In genomic region chr7:77370606-77371005, GRCh38 we compare ENCODE assay signal across 17 cellular contexts. TPM values are rescaled to one million over a fixed set of nuclear protein-coding genes. Genes with fewer than 3 reads are reported as not detected.
DNase-seq lines count a peak whose midpoint lies in the region; ATAC-seq and TF ChIP-seq lines count a peak whose summit lies in the region.
"Had no signal": no experiment of that assay in that cellular context is flagged by ENCODE, and none has a peak within 500 bp of the region (broad histone marks: within the 10 kb centered on the region; RNA-seq: fewer than 3 reads in every experiment).

No MANE protein-coding gene starts in this region.

- DNase-seq in esophagus muscularis mucosa (ENCODE audit: extremely low spot score) (peak; percentile 34), EL (no peak), lower lobe of right lung (no peak)
- no peak for DNase-seq in activated T-helper 2 cell treated with anti-CD3 and anti-CD28 coated beads, Interferon-gamma antibody, Interleukin-2, Interleukin-4, amounts not matched to agents 10 μg/mL and 5 μg/mL and 100 μg/mL, durations not matched to agents 14 hours and 24 hours and 36 hours (ENCODE audit: low spot score)
- no peak for DNase-seq in stimulated activated CD4-positive, alpha-beta T cell treated with anti-CD3 and anti-CD28 coated beads, Interleukin-15, amount 100 ng/mL, for 24 hours
- DNase-seq: activated CD4-positive, alpha-beta T cell treated with anti-CD3 and anti-CD28 coated beads for 4 hours; activated gamma-delta T cell treated with Interleukin-2 at 50 U/mL for 16 hours; aorta; effector memory CD4-positive, alpha-beta T cell; head of caudate nucleus; naive thymus-derived CD8-positive, alpha-beta T cell; NCI-H187; NCI-H345; stimulated activated CD4-positive, alpha-beta T cell treated with anti-CD3 and anti-CD28 coated beads, Interleukin-2, amount 100 ng/mL, for 48 hours had no signal

- peaks cover 21% of the 10 kb centered on the region for H3K27me3 Mint-ChIP-seq in activated T-helper 2 cell treated with anti-CD3 and anti-CD28 coated beads, Interferon-gamma antibody, Interleukin-2, Interleukin-4, amounts not matched to agents 10 μg/mL and 5 μg/mL and 100 μg/mL, durations not matched to agents 14 hours and 24 hours and 36 hours (ENCODE audit: low read depth)
- H3K27me3 Mint-ChIP-seq: naive thymus-derived CD8-positive, alpha-beta T cell had no signal

- H3K9me3 Mint-ChIP-seq in activated T-helper 2 cell treated with anti-CD3 and anti-CD28 coated beads, Interferon-gamma antibody, Interleukin-2, Interleukin-4, amounts not matched to agents 10 μg/mL and 5 μg/mL and 100 μg/mL, durations not matched to agents 14 hours and 24 hours and 36 hours, result peaks cover 6% of the 10 kb centered on the region

- H3K4me3 Mint-ChIP-seq in activated T-helper 2 cell treated with anti-CD3 and anti-CD28 coated beads, Interferon-gamma antibody, Interleukin-2, Interleukin-4, amounts not matched to agents 10 μg/mL and 5 μg/mL and 100 μg/mL, durations not matched to agents 14 hours and 24 hours and 36 hours (ENCODE audit: low read depth), result no peak overlapping the region
- H3K4me3 Mint-ChIP-seq: naive thymus-derived CD8-positive, alpha-beta T cell had no signal

- no peak overlapping the region for H3K27ac ChIP-seq in esophagus muscularis mucosa (replicated peaks in 1 of 4)
- no peak overlapping the region for H3K27ac ChIP-seq in lower lobe of right lung

- peaks cover 5% of the 10 kb centered on the region for H3K4me1 Mint-ChIP-seq in activated T-helper 2 cell treated with anti-CD3 and anti-CD28 coated beads, Interferon-gamma antibody, Interleukin-2, Interleukin-4, amounts not matched to agents 10 μg/mL and 5 μg/mL and 100 μg/mL, durations not matched to agents 14 hours and 24 hours and 36 hours (ENCODE audit: low read depth)

- H3K27ac Mint-ChIP-seq in activated T-helper 2 cell treated with anti-CD3 and anti-CD28 coated beads, Interferon-gamma antibody, Interleukin-2, Interleukin-4, amounts not matched to agents 10 μg/mL and 5 μg/mL and 100 μg/mL, durations not matched to agents 14 hours and 24 hours and 36 hours, result no peak overlapping the region

- intact Hi-C loops in esophagus muscularis mucosa (cut with DNase I) (no loop called here), lower lobe of right lung (cut with DNase I) (no loop called here)
- intact Hi-C loops in activated T-helper 2 cell treated with anti-CD3 and anti-CD28 coated beads, Interferon-gamma antibody, Interleukin-2, Interleukin-4, amounts not matched to agents 10 μg/mL and 5 μg/mL and 100 μg/mL, durations not matched to agents 14 hours and 24 hours and 36 hours (cut with micrococcal nuclease), result no loop called here

- H3K4me1 ChIP-seq in esophagus muscularis mucosa, result no peaks in the 10 kb centered on the region
- H3K4me1 ChIP-seq in lower lobe of right lung, result no peaks in the 10 kb centered on the region

- H3K9me3 ChIP-seq in esophagus muscularis mucosa (no peaks in the 10 kb centered on the region), lower lobe of right lung (no peaks in the 10 kb centered on the region)

- H3K4me3 ChIP-seq in esophagus muscularis mucosa (no peak overlapping the region), lower lobe of right lung (no peak overlapping the region)

- ATAC-seq in GM18505 (IDR thresholded peaks at IDR 0.05; ENCODE audit: unreplicated experiment) (peak; percentile 77), GM19438 (IDR thresholded peaks at IDR 0.05; ENCODE audit: low read depth, unreplicated experiment) (peak; percentile 66), HG02973 (IDR thresholded peaks at IDR 0.05; ENCODE audit: unreplicated experiment) (peak; percentile 72), lower lobe of right lung (no peak)
- ATAC-seq: naive thymus-derived CD8-positive, alpha-beta T cell had no signal

- TF ChIP-seq EP300 in esophagus muscularis mucosa (IDR thresholded peaks at IDR 0.05), result no peak

- H3K36me3 ChIP-seq in esophagus muscularis mucosa (peaks cover 0 to 53% (median 17%) of the 10 kb centered on the region in 4 donors), lower lobe of right lung (peaks cover 50% of the 10 kb centered on the region)

- TF ChIP-seq CTCF in esophagus muscularis mucosa (IDR thresholded peaks at IDR 0.05) (no peak), lower lobe of right lung (IDR thresholded peaks at IDR 0.05) (no peak)

- TF ChIP-seq POLR2A in GM18505 (IDR thresholded peaks at IDR 0.05; ENCODE audit: borderline replicate concordance, extremely low read depth, insufficient read depth, insufficient read length), result no peak
- no peak for TF ChIP-seq POLR2A in esophagus muscularis mucosa (IDR thresholded peaks at IDR 0.05; ENCODE audit: low read depth)

- H3K36me3 Mint-ChIP-seq in activated T-helper 2 cell treated with anti-CD3 and anti-CD28 coated beads, Interferon-gamma antibody, Interleukin-2, Interleukin-4, amounts not matched to agents 10 μg/mL and 5 μg/mL and 100 μg/mL, durations not matched to agents 14 hours and 24 hours and 36 hours (ENCODE audit: low read depth), result no peaks in the 10 kb centered on the region

- H3K27me3 ChIP-seq in esophagus muscularis mucosa, result no peaks in the 10 kb centered on the region
- no peaks in the 10 kb centered on the region for H3K27me3 ChIP-seq in lower lobe of right lung (ENCODE audit: low read depth)

- 70% methylated on average over 1 of the region's 1 CpG for WGBS in esophagus muscularis mucosa

RNA-seq across cellular contexts. Expression of gene GSAP, which starts 45.5 kb away (rescaled TPM):
- total RNA-seq in esophagus muscularis mucosa (10 to 100 TPM; 12.6 to 22.8 (median 17.0) TPM), lower lobe of right lung (80.0 TPM)
- total RNA-seq in activated T-helper 2 cell treated with anti-CD3 and anti-CD28 coated beads, Interferon-gamma antibody, Interleukin-2, Interleukin-4, amounts not matched to agents 10 μg/mL and 5 μg/mL and 100 μg/mL, durations not matched to agents 14 hours and 24 hours and 36 hours, result 0.43 and 0.90 TPM in 2 replicates

Comparison
In these comparisons a context has a peak if more than half of its experiments do, and no peak if none do; other contexts are left out.
1. ATAC-seq: peak in GM18505 (single experiment), GM19438 (single experiment) and HG02973 (single experiment); none in lower lobe of right lung (0 of 2).